In genomic region chr6:31752739-31753319, GRCh38 we compare ENCODE assay signal across 20 cellular contexts. TPM values are rescaled to one million over a fixed set of nuclear protein-coding genes. Genes with fewer than 3 reads are reported as not detected.
A peak's percentile ranks its signal among the peaks of the same experiment; 100 is the strongest.
DNase-seq lines count a peak whose midpoint lies in the region; ATAC-seq and TF ChIP-seq lines count a peak whose summit lies in the region.
"Had no signal": no experiment of that assay in that cellular context is flagged by ENCODE, and none has a peak within 500 bp of the region (broad histone marks: within the 10 kb centered on the region; RNA-seq: fewer than 3 reads in every experiment).

No MANE protein-coding gene starts in this region.

- H3K4me3 Mint-ChIP-seq in HFFc6 = peak overlapping the region; percentile 16; the same call in 1 of the 2 replicates
- H3K4me3 Mint-ChIP-seq: T-helper 1 cell treated with Interleukin-12 subunit alpha and Interleukin-12 subunit beta and Interleukin-4 antibody, amounts not matched to agents 30 μg/mL and 1 μg/mL, for 36 hours had no signal

- H2AFZ ChIP-seq in ACC112 (ENCODE audit: low read length, unreplicated experiment) = no peak overlapping the region
- H2AFZ ChIP-seq: PC-9 had no signal

- H3K4me3 ChIP-seq in ACC112 (ENCODE audit: low read depth, low read length) (no peak overlapping the region), fibroblast of villous mesenchyme (ENCODE audit: low read depth, low read length) (no peak overlapping the region)
- H3K4me3 ChIP-seq: gastroesophageal sphincter, ovary, PC-9, thoracic aorta had no signal

- ATAC-seq in GM18861 (IDR thresholded peaks at IDR 0.05; ENCODE audit: unreplicated experiment) (no peak), HG03135 (IDR thresholded peaks at IDR 0.05; ENCODE audit: unreplicated experiment) (no peak)
- ATAC-seq: gastroesophageal sphincter had no signal

- no peak for TF ChIP-seq CTCF in HFFc6 (IDR thresholded peaks at IDR 0.05)
- TF ChIP-seq CTCF in fibroblast of villous mesenchyme (IDR thresholded peaks at IDR 0.05; ENCODE audit: insufficient read depth, low read depth, low read length) = no peak

- H3K36me3 Mint-ChIP-seq in HFFc6 (ENCODE audit: low read depth) = peaks cover 5% of the 10 kb centered on the region; the same call in 1 of the 2 replicates

- no peaks in the 10 kb centered on the region for H3K9me3 Mint-ChIP-seq in HFFc6
- H3K9me3 Mint-ChIP-seq: T-helper 1 cell treated with Interleukin-12 subunit alpha and Interleukin-12 subunit beta and Interleukin-4 antibody, amounts not matched to agents 30 μg/mL and 1 μg/mL, for 36 hours had no signal

- H3K27ac Mint-ChIP-seq in HFFc6 = peak overlapping the region; percentile 83
- H3K27ac Mint-ChIP-seq: T-helper 1 cell treated with Interleukin-12 subunit alpha and Interleukin-12 subunit beta and Interleukin-4 antibody, amounts not matched to agents 30 μg/mL and 1 μg/mL, for 36 hours had no signal

- H3K27ac ChIP-seq in ACC112 (ENCODE audit: low read depth, low read length) = peak overlapping the region; percentile 69
- H3K27ac ChIP-seq: gastroesophageal sphincter, ovary, PC-9, thoracic aorta had no signal

- H3K4me1 Mint-ChIP-seq in HFFc6 (ENCODE audit: low read depth) = peaks cover 16% of the 10 kb centered on the region

- no peaks in the 10 kb centered on the region for H3K27me3 ChIP-seq in ACC112 (ENCODE audit: insufficient read depth, low read length)
- H3K27me3 ChIP-seq: BE2C, gastroesophageal sphincter, ovary had no signal

- H3K79me2 ChIP-seq in ACC112 (ENCODE audit: control insufficient read depth, insufficient read depth, low read length, unreplicated experiment) = no peaks in the 10 kb centered on the region

- DNase-seq in HFFc6 = peak; percentile 82
- peak; percentile 33 for DNase-seq in amniotic stem cell (lab: John Stamatoyannopoulos, UW)
- DNase-seq in fibroblast of villous mesenchyme (ENCODE audit: low read depth) = peak; percentile 45
- no peak for DNase-seq in SIG-M5 (lab: John Stamatoyannopoulos, UW)
- DNase-seq in NCI-H187 (lab: John Stamatoyannopoulos, UW) = no peak
- DNase-seq: activated CD4-positive, alpha-beta T cell treated with anti-CD3 and anti-CD28 coated beads for 1 hour; activated T-cell treated with anti-CD3 and anti-CD28 coated beads for 4 hours; BE2C; DMS53; NCI-H1417; NCI-H446 treated with DMSO at 0.1 percent for 48 hours; ovary; PC-9; stimulated activated CD4-positive, alpha-beta T cell treated with anti-CD3 and anti-CD28 coated beads, Interleukin-15, amount 100 ng/mL, for 24 hours had no signal

- H3K36me3 ChIP-seq in ACC112 (ENCODE audit: insufficient read depth, low read length) = peaks cover 6% of the 10 kb centered on the region; the same call in 1 of the 2 replicates
- H3K36me3 ChIP-seq: BE2C, gastroesophageal sphincter, ovary, thoracic aorta had no signal

- no peaks in the 10 kb centered on the region for H3K27me3 Mint-ChIP-seq in HFFc6 (ENCODE audit: insufficient read depth)

- peaks cover 11% of the 10 kb centered on the region for H3K4me1 ChIP-seq in ACC112 (ENCODE audit: control insufficient read depth, insufficient read depth, low read length, unreplicated experiment)
- H3K4me1 ChIP-seq: BE2C, gastroesophageal sphincter had no signal

RNA-seq across cellular contexts. Expression of gene SAPCD1, which starts 9.6 kb away (rescaled TPM):
- 1 to 10 TPM in 5 of 6 experiments, under 1 TPM in 1; 0.91 to 2.4 (median 1.3) TPM for total RNA-seq in HFFc6 (2021; fragmentation: NEBNext Ultra II Directional; extraction: Animal tissue kit (Norgen Biotek cat#: 25700))
- total RNA-seq in fibroblast of villous mesenchyme = 0.43 and 1.3 TPM in 2 replicates

RNA-seq across cellular contexts. Expression of gene MSH5, which starts 13.0 kb away (rescaled TPM):
- 10 to 100 TPM in 4 of 6 experiments, 1 to 10 TPM in 2; 7.4 to 14.8 (median 12.6) TPM for total RNA-seq in HFFc6 (2021; fragmentation: NEBNext Ultra II Directional; extraction: Animal tissue kit (Norgen Biotek cat#: 25700))
- total RNA-seq in fibroblast of villous mesenchyme = 9.5 and 13.9 TPM in 2 replicates

RNA-seq across cellular contexts. Expression of gene CLIC1, which starts 16.5 kb away (rescaled TPM):
- total RNA-seq in HFFc6 (2021; fragmentation: NEBNext Ultra II Directional; extraction: Animal tissue kit (Norgen Biotek cat#: 25700)) = 100 to 1,000 TPM; 638 to 833 (median 745) TPM
- 586 and 701 TPM in 2 replicates for total RNA-seq in fibroblast of villous mesenchyme

RNA-seq across cellular contexts. Expression of gene DDAH2, which starts 23.7 kb away (rescaled TPM):
- 10 to 100 TPM; 44.0 to 47.8 (median 46.0) TPM for total RNA-seq in HFFc6 (2021; fragmentation: NEBNext Ultra II Directional; extraction: Animal tissue kit (Norgen Biotek cat#: 25700))
- 60.5 and 68.0 TPM in 2 replicates for total RNA-seq in fibroblast of villous mesenchyme

RNA-seq across cellular contexts. Expression of gene VWA7, which starts 24.3 kb away (rescaled TPM):
- under 1 TPM; 0.24 to 0.83 (median 0.64) TPM for total RNA-seq in HFFc6 (2021; fragmentation: NEBNext Ultra II Directional; extraction: Animal tissue kit (Norgen Biotek cat#: 25700))
- total RNA-seq in fibroblast of villous mesenchyme = under 0.01 TPM in 2 replicates

Comparison
In these comparisons a context has a peak if more than half of its experiments do, and no peak if none do; other contexts are left out.
1. DNase-seq: peak in HFFc6 (single experiment), amniotic stem cell (single experiment) and fibroblast of villous mesenchyme (single experiment); none in SIG-M5 (single experiment) and NCI-H187 (0 of 2).